Comparison of ENCODE assay signal across 10 cellular contexts in the genomic region with DNA sequence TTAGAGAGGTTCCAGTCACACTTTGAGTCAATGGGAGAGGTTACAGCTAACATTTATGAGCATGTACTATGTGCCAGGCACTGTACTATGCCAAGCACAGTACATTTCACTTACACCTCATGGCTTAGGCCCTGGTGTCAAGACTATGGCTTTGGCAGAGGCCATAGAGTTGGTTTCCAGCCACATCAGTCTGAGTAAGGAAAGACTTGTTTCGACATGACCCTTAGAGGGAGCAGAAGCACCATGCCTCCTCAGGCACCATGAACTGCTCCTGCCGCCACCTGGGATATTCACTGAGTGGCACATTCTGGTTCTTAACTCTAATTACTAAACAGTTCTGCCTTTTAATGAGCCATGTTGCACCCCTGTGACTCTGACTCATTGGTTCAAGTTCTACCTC. TPM values are rescaled to one million over a fixed set of nuclear protein-coding genes. Genes with fewer than 3 reads are reported as not detected.
DNase-seq lines count a peak whose midpoint lies in the region; ATAC-seq, FAIRE-seq and TF ChIP-seq lines count a peak whose summit lies in the region.
"Had no signal": no experiment of that assay in that cellular context is flagged by ENCODE, and none has a peak within 500 bp of the region (broad histone marks: within the 10 kb centered on the region; RNA-seq: fewer than 3 reads in every experiment).

No MANE protein-coding gene starts in this region.

- H3K27me3 ChIP-seq in breast epithelium (no peaks in the 10 kb centered on the region), foreskin keratinocyte (no peaks in the 10 kb centered on the region), stomach (no peaks in the 10 kb centered on the region), small intestine (ENCODE audit: control insufficient read depth in 2 of 2, insufficient read depth in 2 of 2, low read length in 2 of 2) (no peaks in the 10 kb centered on the region)

- DNase-seq in MCF 10A (ENCODE audit: unreplicated experiment) = peak; percentile 91
- DNase-seq in breast epithelium (ENCODE audit: low spot score in 2 of 2) = no peak
- DNase-seq in activated CD8-positive, alpha-beta T cell treated with anti-CD3 and anti-CD28 coated beads for 36 hours = peak; percentile 44
- peak; percentile 95 to 97 for DNase-seq in foreskin keratinocyte
- peak; percentile 55 for DNase-seq in stomach
- DNase-seq in anterior cingulate cortex (lab: John Stamatoyannopoulos, UW) = no peak
- no peak for DNase-seq in NAMALWA (ENCODE audit: low spot score)
- DNase-seq in small intestine = no peak
- DNase-seq: DMS79 treated with DMSO at 0.1 percent for 48 hours, retina had no signal

- peaks cover 38% of the 10 kb centered on the region for H3K4me1 Mint-ChIP-seq in MCF 10A (ENCODE audit: insufficient read depth, unreplicated experiment)
- peaks cover 79% of the 10 kb centered on the region for H3K4me1 Mint-ChIP-seq in activated CD8-positive, alpha-beta T cell treated with anti-CD3 and anti-CD28 coated beads for 36 hours (ENCODE audit: low read depth)

- no peak for FAIRE-seq in small intestine (lab: Jason Lieb, UNC)

- ATAC-seq in activated CD8-positive, alpha-beta T cell treated with anti-CD3 and anti-CD28 coated beads for 36 hours = peak; percentile 72
- ATAC-seq in foreskin keratinocyte = peak; percentile 96

- POLR2A ChIA-PET in MCF 10A (lab: Yijun Ruan, JAX) = interaction anchor here (0.5 to 3.4 kb wide), 12 partner anchors 12 to 137 kb away, joined by 3 to 30 read pairs (median 5); a partner anchor contains a TSS
- POLR2A ChIA-PET in activated CD8-positive, alpha-beta T cell treated with anti-CD3 and anti-CD28 coated beads for 36 hours (lab: Charles Lee) = interaction anchor here (0.8 to 2.0 kb wide), 5 partner anchors 9 to 47 kb away, joined by 3 to 7 read pairs (median 4); no protein-coding TSS in a partner anchor

- intact Hi-C loops in MCF 10A (cut with micrococcal nuclease) = loop anchor here (1.0 to 5.0 kb wide), 4 partner anchors 43 to 207 kb away; a partner anchor contains a TSS
- intact Hi-C loops in breast epithelium (cut with DNase I; ENCODE audit: low total_unique reads) = no loop called here
- intact Hi-C loops in activated CD8-positive, alpha-beta T cell treated with anti-CD3 and anti-CD28 coated beads for 36 hours (cut with micrococcal nuclease) = loop anchor here (2.0 kb wide), 1 partner anchor 47 kb away; no protein-coding TSS in a partner anchor
- intact Hi-C loops in stomach (cut with DNase I; ENCODE audit: low total_unique reads) = no loop called here

- H3K27ac Mint-ChIP-seq in MCF 10A (ENCODE audit: low read depth, unreplicated experiment) = peak overlapping the region; percentile 91
- peak overlapping the region; percentile 61 for H3K27ac Mint-ChIP-seq in activated CD8-positive, alpha-beta T cell treated with anti-CD3 and anti-CD28 coated beads for 36 hours

- peaks cover 72% of the 10 kb centered on the region for H3K36me3 Mint-ChIP-seq in MCF 10A (ENCODE audit: insufficient read depth, unreplicated experiment)
- H3K36me3 Mint-ChIP-seq in activated CD8-positive, alpha-beta T cell treated with anti-CD3 and anti-CD28 coated beads for 36 hours (ENCODE audit: low read depth) = peaks cover 68% of the 10 kb centered on the region

- H3K4me3 ChIP-seq in breast epithelium = no peak overlapping the region
- H3K4me3 ChIP-seq in stomach = no peak overlapping the region
- no peak overlapping the region for H3K4me3 ChIP-seq in small intestine (ENCODE audit: low read depth in 1 of 2, low read length in 2 of 2)

- H3K27me3 Mint-ChIP-seq in MCF 10A (ENCODE audit: insufficient read depth, unreplicated experiment) = no peaks in the 10 kb centered on the region
- H3K27me3 Mint-ChIP-seq in activated CD8-positive, alpha-beta T cell treated with anti-CD3 and anti-CD28 coated beads for 36 hours = no peaks in the 10 kb centered on the region

- TF ChIP-seq CTCF in MCF 10A (IDR thresholded peaks at IDR 0.05; ENCODE audit: unreplicated experiment) (peak; percentile 54), breast epithelium (IDR thresholded peaks at IDR 0.05) (no peak), foreskin keratinocyte (conservative IDR thresholded peaks at IDR 0.05) (peak; percentile 80), stomach (IDR thresholded peaks at IDR 0.05) (peak in 1 of 7 experiments; percentile 38)
- TF ChIP-seq CTCF in activated CD8-positive, alpha-beta T cell treated with anti-CD3 and anti-CD28 coated beads for 36 hours (IDR thresholded peaks at IDR 0.05) = no peak

- H3K9me3 ChIP-seq in breast epithelium (no peaks in the 10 kb centered on the region), stomach (no peaks in the 10 kb centered on the region), small intestine (ENCODE audit: control insufficient read depth, low read depth) (no peaks in the 10 kb centered on the region)

- TF ChIP-seq POLR2A in breast epithelium (IDR thresholded peaks at IDR 0.05) (no peak), stomach (IDR thresholded peaks at IDR 0.05) (no peak)

- no peaks in the 10 kb centered on the region for H3K36me3 ChIP-seq in breast epithelium
- peaks cover 0 to 45% (median 26%) of the 10 kb centered on the region in 4 donors for H3K36me3 ChIP-seq in stomach
- H3K36me3 ChIP-seq in small intestine (ENCODE audit: control insufficient read depth in 2 of 2, insufficient read depth in 2 of 2, low read length in 2 of 2) = peaks cover 2 to 15% of the 10 kb centered on the region in 2 donors

- no peak for TF ChIP-seq EP300 in stomach (IDR thresholded peaks at IDR 0.05)

- H3K4me3 Mint-ChIP-seq in MCF 10A (ENCODE audit: unreplicated experiment) = peak overlapping the region; percentile 30
- H3K4me3 Mint-ChIP-seq in activated CD8-positive, alpha-beta T cell treated with anti-CD3 and anti-CD28 coated beads for 36 hours = no peak overlapping the region

- BruUV-seq in MCF 10A (replicated peaks; lab: Mats Ljungman, UMichigan) = no TSS peak

- H3K27ac ChIP-seq in breast epithelium (peak overlapping the region in 1 of 2 donors; percentile 15), foreskin keratinocyte (peak overlapping the region; percentile 73), stomach (no peak overlapping the region), small intestine (ENCODE audit: low read depth in 1 of 2, low read length in 1 of 2) (no peak overlapping the region)

- CTCF ChIA-PET in MCF 10A (lab: Yijun Ruan, JAX) = interaction anchor here (0.5 to 2.5 kb wide), 15 partner anchors 9 to 395 kb away, joined by 3 to 10 read pairs (median 4); a partner anchor contains a TSS
- CTCF ChIA-PET in activated CD8-positive, alpha-beta T cell treated with anti-CD3 and anti-CD28 coated beads for 36 hours (lab: Charles Lee) = interaction anchor here (0.8 to 1.5 kb wide), 9 partner anchors 24 to 210 kb away, joined by 3 to 9 read pairs (median 4); no protein-coding TSS in a partner anchor

- 27 to 68% (median 36%) methylated on average over 2 of the region's 2 CpGs for WGBS in stomach, 5 donors
- 71 to 93% (median 88%) methylated on average over 2 of the region's 2 CpGs for WGBS in small intestine, 3 donors

- H3K9me3 Mint-ChIP-seq in MCF 10A (ENCODE audit: unreplicated experiment) = no peaks in the 10 kb centered on the region
- H3K9me3 Mint-ChIP-seq in activated CD8-positive, alpha-beta T cell treated with anti-CD3 and anti-CD28 coated beads for 36 hours = no peaks in the 10 kb centered on the region

- H3K4me1 ChIP-seq in breast epithelium (no peaks in the 10 kb centered on the region), foreskin keratinocyte (peaks cover 29% of the 10 kb centered on the region), stomach (peaks cover 0 to 56% (median 25%) of the 10 kb centered on the region in 4 donors), small intestine (ENCODE audit: control insufficient read depth in 2 of 2, insufficient read depth in 1 of 2, low read depth in 1 of 2, low read length in 1 of 2) (no peaks in the 10 kb centered on the region)

RNA-seq across cellular contexts. Expression of a gene that starts 12.7 kb away (rescaled TPM):
- total RNA-seq in MCF 10A (2022) = 74.4 and 92.3 TPM in 2 replicates
- total RNA-seq in breast epithelium = 10 to 100 TPM; 35.4 to 45.7 (median 42.3) TPM
- total RNA-seq in activated CD8-positive, alpha-beta T cell treated with anti-CD3 and anti-CD28 coated beads for 36 hours = 100 to 1,000 TPM in 1 of 2 experiments, 10 to 100 TPM in 1; 96.4 to 103 TPM
- 87.6 and 89.1 TPM in 2 replicates for total RNA-seq in foreskin keratinocyte
- polyA plus RNA-seq in foreskin keratinocyte = 141 and 144 TPM in 2 replicates
- total RNA-seq in stomach = 10 to 100 TPM in 2 of 5 donors, 1 to 10 TPM in 2, not detected in 1; 1.7 to 33.8 (median 14.1) TPM
- polyA plus RNA-seq in stomach = 10 to 100 TPM; 68.7 to 91.3 (median 84.9) TPM
- 100 to 1,000 TPM in 1 of 3 donors, 10 to 100 TPM in 2; 83.8 to 107 (median 88.9) TPM for polyA plus RNA-seq in small intestine

RNA-seq across cellular contexts. Expression of a gene that starts 45.3 kb away (rescaled TPM):
- 15.0 and 17.5 TPM in 2 replicates for total RNA-seq in MCF 10A (2022)
- total RNA-seq in breast epithelium = 10 to 100 TPM in 1 of 3 donors, 1 to 10 TPM in 2; 7.9 to 13.2 (median 9.8) TPM
- 10 to 100 TPM; 15.5 to 16.4 TPM for total RNA-seq in activated CD8-positive, alpha-beta T cell treated with anti-CD3 and anti-CD28 coated beads for 36 hours
- 5.2 and 5.5 TPM in 2 replicates for total RNA-seq in foreskin keratinocyte
- polyA plus RNA-seq in foreskin keratinocyte = 0.76 and 0.85 TPM in 2 replicates
- total RNA-seq in stomach = 10 to 100 TPM; 14.7 to 31.5 (median 17.8) TPM
- 1 to 10 TPM; 1.7 to 2.2 (median 1.8) TPM for polyA plus RNA-seq in stomach
- 1 to 10 TPM; 2.7 to 6.8 (median 5.6) TPM for polyA plus RNA-seq in small intestine

RNA-seq across cellular contexts. Expression of a gene that starts 46.6 kb away (rescaled TPM):
- total RNA-seq in MCF 10A (2022) = not detected in 2 replicates
- 100 to 1,000 TPM in 1 of 3 donors, 10 to 100 TPM in 1, 1 to 10 TPM in 1; 3.8 to 108 (median 54.6) TPM for total RNA-seq in breast epithelium
- total RNA-seq in activated CD8-positive, alpha-beta T cell treated with anti-CD3 and anti-CD28 coated beads for 36 hours = under 1 TPM; 0.11 to 0.27 TPM
- total RNA-seq in foreskin keratinocyte = 0.21 and 0.37 TPM in 2 replicates
- 0.16 and 0.47 TPM in 2 replicates for polyA plus RNA-seq in foreskin keratinocyte
- total RNA-seq in stomach = 1,000 to 10,000 TPM in 2 of 5 donors, 100 to 1,000 TPM in 3; 444 to 2,977 (median 978) TPM
- 1,000 to 10,000 TPM in 1 of 3 donors, 100 to 1,000 TPM in 2; 143 to 1,485 (median 206) TPM for polyA plus RNA-seq in stomach
- 100 to 1,000 TPM in 1 of 3 donors, 10 to 100 TPM in 1, 1 to 10 TPM in 1; 2.0 to 108 (median 20.5) TPM for polyA plus RNA-seq in small intestine

Comparison
In these comparisons a context has a peak if more than half of its experiments do, and no peak if none do; other contexts are left out.
1. DNase-seq: peak in MCF 10A (single experiment), activated CD8-positive, alpha-beta T cell treated with anti-CD3 and anti-CD28 coated beads for 36 hours (single experiment), foreskin keratinocyte (2 of 2) and stomach (single experiment); none in breast epithelium (0 of 2), anterior cingulate cortex (0 of 58), NAMALWA (single experiment) and small intestine (single experiment).
2. CTCF ChIP-seq: peak in MCF 10A (single experiment) and foreskin keratinocyte (single experiment); none in breast epithelium (0 of 3) and activated CD8-positive, alpha-beta T cell treated with anti-CD3 and anti-CD28 coated beads for 36 hours (single experiment).
3. intact Hi-C loops: an anchor here in MCF 10A (1.0 to 5.0 kb wide) and activated CD8-positive, alpha-beta T cell treated with anti-CD3 and anti-CD28 coated beads for 36 hours (2.0 kb wide); none called in breast epithelium and stomach.
4. RNA of a gene that starts 46.6 kb away (total RNA-seq): 444 to 2,977 TPM in stomach; 3.8 to 108 TPM in breast epithelium, 0.11 to 0.27 TPM in activated CD8-positive, alpha-beta T cell treated with anti-CD3 and anti-CD28 coated beads for 36 hours, 0.21 to 0.37 TPM in foreskin keratinocyte and not detected in MCF 10A; every median in the first group is over 4 times any median in the second.